In the genomic region with DNA sequence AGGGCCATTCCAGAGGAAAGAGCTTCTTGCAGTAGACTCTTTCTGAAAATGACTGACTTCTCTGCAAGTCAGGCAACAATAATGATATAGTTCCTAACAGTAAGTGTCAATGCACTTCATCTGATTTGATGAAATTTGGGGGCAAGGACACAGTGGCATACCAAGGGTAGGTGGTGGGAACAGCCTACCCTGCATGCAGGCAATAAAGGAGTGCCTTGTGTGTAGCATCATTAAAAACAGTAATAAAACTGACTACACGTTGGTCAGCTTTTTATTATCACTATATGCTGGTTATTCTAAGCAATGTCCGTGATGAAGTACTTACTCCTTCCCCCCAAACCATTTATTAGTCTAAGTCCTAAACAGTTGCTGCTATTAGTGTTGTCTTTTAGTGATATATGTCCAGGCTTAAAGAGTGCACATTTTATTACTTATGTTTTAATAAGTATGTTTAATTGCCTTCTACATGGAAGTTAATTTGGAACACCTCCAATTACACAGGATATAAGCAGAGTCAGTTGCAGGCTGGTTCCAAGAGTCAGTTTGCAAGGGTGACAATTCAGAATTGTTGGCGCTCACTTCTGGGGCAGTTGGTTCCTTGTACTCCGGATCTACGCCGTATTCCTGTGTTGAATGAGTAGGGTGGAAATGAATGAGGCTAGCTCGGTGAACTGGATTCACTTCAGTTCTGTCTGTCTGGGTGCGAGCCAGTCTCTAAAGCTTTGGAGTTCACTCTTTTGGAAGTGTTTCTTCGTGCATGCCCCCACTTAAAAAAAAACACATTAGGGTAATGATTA, we compare ENCODE assay signal across 24 cellular contexts.
A peak's percentile ranks its signal among the peaks of the same experiment; 100 is the strongest.
DNase-seq lines count a peak whose midpoint lies in the region; ATAC-seq, FAIRE-seq and TF ChIP-seq lines count a peak whose summit lies in the region.
"Had no signal": no experiment of that assay in that cellular context is flagged by ENCODE, and none has a peak within 500 bp of the region (broad histone marks: within the 10 kb centered on the region; RNA-seq: fewer than 3 reads in every experiment).

No MANE protein-coding gene starts in this region.

- no peaks in the 10 kb centered on the region for H3K23me2 ChIP-seq in H1 (ENCODE audit: low read depth, low read length)

- no peak overlapping the region for H3K4me2 ChIP-seq in H1 (ENCODE audit: insufficient read depth in 1 of 2, low read depth in 2 of 2, low read length in 2 of 2)

- H3K4me3 ChIP-seq in H1 (ENCODE audit: extremely low read depth in 1 of 4, insufficient read depth in 2 of 4, low read depth in 3 of 4, low read length in 4 of 4), result no peak overlapping the region
- H3K4me3 ChIP-seq in naive thymus-derived CD4-positive, alpha-beta T cell (ENCODE audit: low read length), result no peak overlapping the region
- H3K4me3 ChIP-seq: GM12878 had no signal

- peaks cover 30% of the 10 kb centered on the region for H3K4me1 Mint-ChIP-seq in CD4-positive, alpha-beta T cell (ENCODE audit: low read depth)
- peaks cover 9 to 33% (median 22%) of the 10 kb centered on the region in 7 donors for H3K4me1 Mint-ChIP-seq in naive thymus-derived CD4-positive, alpha-beta T cell

- H4K20me1 ChIP-seq in H1 (replicated peaks in 1 of 2; ENCODE audit: control insufficient read depth in 1 of 2, insufficient read depth in 2 of 2, low read length in 2 of 2), result no peaks in the 10 kb centered on the region

- no peak overlapping the region for H4K91ac ChIP-seq in H1 (replicated peaks; ENCODE audit: insufficient read length, low read length)

- TF ChIP-seq RAD21 in H1 (IDR thresholded peaks at IDR 0.05 in 1 of 2, conservative IDR thresholded peaks at IDR 0.05 in 1 of 2; ENCODE audit: low read depth in 2 of 2, low read length in 2 of 2), result no peak

- no peak for TF ChIP-seq EP300 in H1 (IDR thresholded peaks at IDR 0.05; ENCODE audit: borderline replicate concordance in 1 of 2, low read depth in 2 of 2, low read length in 2 of 2)

- H3K4ac ChIP-seq in H1 (replicated peaks; ENCODE audit: insufficient read length, low read depth, low read length), result no peak overlapping the region

- no peaks in the 10 kb centered on the region for H3K36me3 ChIP-seq in H1 (ENCODE audit: control insufficient read depth in 2 of 4, insufficient read depth in 4 of 4, low read length in 3 of 4)
- no peaks in the 10 kb centered on the region for H3K36me3 ChIP-seq in naive thymus-derived CD4-positive, alpha-beta T cell (ENCODE audit: control insufficient read depth in 2 of 3, insufficient read depth in 3 of 3, low read length in 3 of 3)

- H2BK20ac ChIP-seq in H1 (ENCODE audit: low read length), result no peak overlapping the region

- no peak overlapping the region for H2BK15ac ChIP-seq in H1 (ENCODE audit: low read length)

- no peaks in the 10 kb centered on the region for H3K79me2 ChIP-seq in H1 (ENCODE audit: control insufficient read depth in 1 of 2, insufficient read depth in 2 of 2, low read length in 2 of 2)

- WGBS in H1 (ENCODE audit: extremely low coverage in 1 of 2, insufficient coverage in 1 of 2, insufficient read length in 1 of 2, insufficient replicate concordance in 2 of 2, low coverage in 1 of 2, low lambda C conversion rate in 2 of 2, missing lambda C conversion rate in 1 of 2), 2 experiments, result 80% methylated on average over 9 of the region's 9 CpGs; no CpG with 5 or more reads in 1 of the 2 experiments

- no peak overlapping the region for H3K56ac ChIP-seq in H1 (replicated peaks; ENCODE audit: insufficient read length, low read depth, low read length)

- no peaks in the 10 kb centered on the region for H3K27me3 ChIP-seq in CD4-positive, alpha-beta T cell (ENCODE audit: control insufficient read depth, insufficient read depth, low read length)
- H3K27me3 ChIP-seq in H1 (replicated peaks in 1 of 4; ENCODE audit: control insufficient read depth in 3 of 4, extremely low read depth in 1 of 4, insufficient read depth in 3 of 4, low read length in 3 of 4), result no peaks in the 10 kb centered on the region; a peak in 1 of 7 replicates
- no peaks in the 10 kb centered on the region for H3K27me3 ChIP-seq in naive thymus-derived CD4-positive, alpha-beta T cell (ENCODE audit: control insufficient read depth in 2 of 2, insufficient read depth in 2 of 2, low read length in 2 of 2)

- no peak for TF ChIP-seq POLR2A in H1 (IDR thresholded peaks at IDR 0.05; ENCODE audit: control extremely low read depth in 1 of 2, low read depth in 2 of 2, low read length in 2 of 2)

- peaks cover 0 to 4% (median 0%) of the 10 kb centered on the region in 4 experiments; a peak in 1 of 7 replicates for H3K4me1 ChIP-seq in H1 (replicated peaks in 1 of 4; ENCODE audit: control insufficient read depth in 3 of 4, insufficient read depth in 4 of 4, low read length in 3 of 4)
- peaks cover 0 to 9% of the 10 kb centered on the region in 2 donors for H3K4me1 ChIP-seq in naive thymus-derived CD4-positive, alpha-beta T cell (ENCODE audit: control insufficient read depth in 2 of 2, insufficient read depth in 2 of 2, low read length in 2 of 2)

- H3K79me1 ChIP-seq in H1 (ENCODE audit: low read depth, low read length), result no peaks in the 10 kb centered on the region

- no peak overlapping the region for H2AFZ ChIP-seq in H1 (ENCODE audit: low read length)

- H3K9ac ChIP-seq in H1 (replicated peaks in 1 of 4; ENCODE audit: extremely low read depth in 1 of 4, low read depth in 3 of 4, low read length in 3 of 4), result no peak overlapping the region

- H3K23ac ChIP-seq in H1 (ENCODE audit: insufficient read length), result no peak overlapping the region

- H3K14ac ChIP-seq in H1 (ENCODE audit: insufficient read length), result no peak overlapping the region

- 0 out of 2 replicates have a peak overlapping the region, but pooled peaks have one; percentile 17 for H2AK5ac ChIP-seq in H1 (ENCODE audit: low read depth, low read length)

- H3K9me3 ChIP-seq in CD4-positive, alpha-beta T cell (ENCODE audit: control insufficient read depth, low read length), result no peaks in the 10 kb centered on the region
- peaks cover 6 to 11% of the 10 kb centered on the region in 2 experiments; a peak in 3 of 4 replicates for H3K9me3 ChIP-seq in H1 (ENCODE audit: insufficient read depth in 2 of 2, low read depth in 1 of 2, low read length in 1 of 2)
- no peaks in the 10 kb centered on the region for H3K9me3 ChIP-seq in naive thymus-derived CD4-positive, alpha-beta T cell (ENCODE audit: control insufficient read depth in 2 of 3, low read length in 3 of 3)

- H3K9me3 Mint-ChIP-seq in CD4-positive, alpha-beta T cell, result peaks cover 2% of the 10 kb centered on the region
- peaks cover 0 to 16% (median 11%) of the 10 kb centered on the region in 11 donors for H3K9me3 Mint-ChIP-seq in naive thymus-derived CD4-positive, alpha-beta T cell

- H3K36me3 Mint-ChIP-seq in CD4-positive, alpha-beta T cell (ENCODE audit: low read depth), result peaks cover 7% of the 10 kb centered on the region
- peaks cover 0 to 15% (median 3%) of the 10 kb centered on the region in 5 donors for H3K36me3 Mint-ChIP-seq in naive thymus-derived CD4-positive, alpha-beta T cell
- H3K36me3 Mint-ChIP-seq: CD4-positive, CD25-positive, alpha-beta regulatory T cell had no signal

- no peak overlapping the region for H2BK12ac ChIP-seq in H1 (ENCODE audit: low read depth, low read length)

- no peak overlapping the region for H2BK5ac ChIP-seq in H1 (ENCODE audit: low read depth, low read length)

- FAIRE-seq in H1 (lab: Jason Lieb, UNC), result no peak
- FAIRE-seq: GM12878, H54 had no signal

- DNase-seq in CD4-positive, alpha-beta T cell, result no peak
- DNase-seq in HT-29 (ENCODE audit: low spot score) (peak; percentile 45), H1 (ENCODE audit: low read depth in 1 of 2, low spot score in 2 of 2) (no peak), NCI-H1417 (lab: John Stamatoyannopoulos, UW) (no peak), NOMO-1 (lab: John Stamatoyannopoulos, UW; ENCODE audit: unreplicated experiment in 2 of 2) (no peak), LoVo (ENCODE audit: low spot score) (no peak), NCI-H345 (lab: John Stamatoyannopoulos, UW) (no peak)
- DNase-seq in naive thymus-derived CD4-positive, alpha-beta T cell, result no peak
- DNase-seq: CD4-positive, CD25-positive, alpha-beta regulatory T cell; DMS 273 treated with DMSO at 0.1 percent for 48 hours; DMS79; EL; GDM1; KG1; MM.1S; NCI-H1694; NCI-H2029 treated with DMSO at 0.1 percent for 48 hours; NCI-H2227 treated with DMSO at 0.1 percent for 48 hours; NCI-H510A; SHP77 had no signal

- no peak for ATAC-seq in CD4-positive, alpha-beta T cell (ENCODE audit: poor library complexity)
- ATAC-seq in naive thymus-derived CD4-positive, alpha-beta T cell, result no peak
- ATAC-seq: GM12878, Panc1 had no signal

- CTCF ChIA-PET in CD4-positive, alpha-beta T cell (lab: Charles Lee), result no interaction called here
- CTCF ChIA-PET in H1 (lab: Charles Lee; ENCODE audit: partially characterized antibody), result no interaction called here
- CTCF ChIA-PET in naive thymus-derived CD4-positive, alpha-beta T cell (lab: Charles Lee), result no interaction called here

- POLR2A ChIA-PET in CD4-positive, alpha-beta T cell (lab: Charles Lee), result no interaction called here
- POLR2A ChIA-PET in H1 (lab: Charles Lee; ENCODE audit: partially characterized antibody), result no interaction called here
- POLR2A ChIA-PET in naive thymus-derived CD4-positive, alpha-beta T cell (lab: Charles Lee), result interaction anchor here (1.3 to 1.9 kb wide), 3 partner anchors 8 to 82 kb away, joined by 3 to 10 read pairs (median 5); no protein-coding TSS in a partner anchor

- H3K27ac Mint-ChIP-seq in CD4-positive, alpha-beta T cell, result peak overlapping the region; percentile 77
- H3K27ac Mint-ChIP-seq in naive thymus-derived CD4-positive, alpha-beta T cell, result peak overlapping the region in 5 of 9 donors; percentile 59 to 79 (median 65)

- H3K18ac ChIP-seq in H1 (ENCODE audit: extremely low read depth, low read length), result no peak overlapping the region

- H4K8ac ChIP-seq in H1 (ENCODE audit: extremely low read depth, insufficient read depth, low read length), result no peak overlapping the region

- intact Hi-C loops in CD4-positive, alpha-beta T cell (cut with DNase I, micrococcal nuclease), result loop anchor here in 1 of 2 experiments (5.0 kb wide), 1 partner anchor 79 kb away; no protein-coding TSS in a partner anchor
- intact Hi-C loops in naive thymus-derived CD4-positive, alpha-beta T cell (cut with micrococcal nuclease), result loop anchor here (5.0 kb wide), 2 partner anchors 39 to 79 kb away; no protein-coding TSS in a partner anchor

- TF ChIP-seq CTCF in CD4-positive, alpha-beta T cell (IDR thresholded peaks at IDR 0.05), result no peak
- TF ChIP-seq CTCF in H1 (IDR thresholded peaks at IDR 0.05; ENCODE audit: control extremely low read depth in 1 of 3, insufficient read depth in 1 of 3, low read depth in 1 of 3, low read length in 3 of 3), result no peak

- no peak overlapping the region for H3K27ac ChIP-seq in CD4-positive, alpha-beta T cell (ENCODE audit: low read depth, low read length)
- no peak overlapping the region for H3K27ac ChIP-seq in H1 (ENCODE audit: low read depth, low read length)
- H3K27ac ChIP-seq in naive thymus-derived CD4-positive, alpha-beta T cell (ENCODE audit: low read depth, low read length), result no peak overlapping the region
- H3K27ac ChIP-seq: RWPE1 had no signal

- H2BK120ac ChIP-seq in H1 (replicated peaks; ENCODE audit: low read depth, low read length), result no peak overlapping the region

- peak overlapping the region; percentile 54 for H3K4me3 Mint-ChIP-seq in CD4-positive, alpha-beta T cell
- peak overlapping the region in 6 of 10 donors; percentile 28 to 69 (median 49) for H3K4me3 Mint-ChIP-seq in naive thymus-derived CD4-positive, alpha-beta T cell

- no peaks in the 10 kb centered on the region for H3K27me3 Mint-ChIP-seq in CD4-positive, alpha-beta T cell
- H3K27me3 Mint-ChIP-seq in naive thymus-derived CD4-positive, alpha-beta T cell, result peaks cover 0 to 8% (median 0%) of the 10 kb centered on the region in 5 donors
- H3K27me3 Mint-ChIP-seq: CD4-positive, CD25-positive, alpha-beta regulatory T cell had no signal

- no peak overlapping the region for H4K5ac ChIP-seq in H1 (ENCODE audit: insufficient read length, low read depth, low read length)
